In genomic region chr19:44661205-44661604, GRCh38 we compare ENCODE assay signal across 38 cellular contexts. TPM values are rescaled to one million over a fixed set of nuclear protein-coding genes. Genes with fewer than 3 reads are reported as not detected.
"Had no signal": no experiment of that assay in that cellular context is flagged by ENCODE, and none has a peak within 500 bp of the region (broad histone marks: within the 10 kb centered on the region; RNA-seq: fewer than 3 reads in every experiment).

No MANE protein-coding gene starts in this region.

- H3K4me3 Mint-ChIP-seq: activated CD4-positive, alpha-beta T cell treated with anti-CD3 and anti-CD28 coated beads, Interleukin-2, amount 10 ng/mL, durations not matched to agents 24 days and 14 days; activated CD8-positive, alpha-beta T cell treated with anti-CD3 and anti-CD28 coated beads for 36 hours; activated naive CD8-positive, alpha-beta T cell treated with anti-CD3 and anti-CD28 coated beads for 36 hours; activated T-cell treated with anti-CD3 and anti-CD28 coated beads, Interleukin-2, amount 50 U/mL, for 72 hours; activated T-helper 17 cell treated with anti-CD3 and anti-CD28 coated beads, Interleukin-2, amount 50 U/mL, for 72 hours; central memory CD8-positive, alpha-beta T cell had no signal

- H3K4me1 ChIP-seq: Peyer's patch had no signal

- H3K27me3 ChIP-seq: brain microvascular endothelial cell, cardiac muscle cell, Peyer's patch had no signal

- H3K27ac Mint-ChIP-seq: activated CD4-positive, alpha-beta T cell treated with anti-CD3 and anti-CD28 coated beads, Interleukin-2, amount 10 ng/mL, durations not matched to agents 24 days and 14 days; activated CD8-positive, alpha-beta T cell treated with anti-CD3 and anti-CD28 coated beads for 36 hours; activated naive CD8-positive, alpha-beta T cell treated with anti-CD3 and anti-CD28 coated beads for 36 hours; activated T-cell treated with anti-CD3 and anti-CD28 coated beads, Interleukin-2, amount 50 U/mL, for 72 hours; activated T-helper 17 cell treated with anti-CD3 and anti-CD28 coated beads, Interleukin-2, amount 50 U/mL, for 72 hours had no signal

- DNase-seq: activated CD4-positive, alpha-beta T cell treated with anti-CD3 and anti-CD28 coated beads, Interleukin-2, amount 10 ng/mL, durations not matched to agents 24 days and 14 days; activated CD4-positive, alpha-beta T cell treated with anti-CD3 and anti-CD28 coated beads, Interleukin-2, amount 50 U/mL, for 4 hours; activated CD4-positive, CD25-positive, alpha-beta regulatory T cell; activated CD8-positive, alpha-beta T cell treated with anti-CD3 and anti-CD28 coated beads for 36 hours; activated effector memory CD4-positive, alpha-beta T cell treated with anti-CD3 and anti-CD28 coated beads, Interleukin-2, amount 50 U/mL, for 16 hours; activated naive CD4-positive, alpha-beta T cell; activated naive CD4-positive, alpha-beta T cell treated with anti-CD3 and anti-CD28 coated beads, Interleukin-2, amount 50 U/mL, for 16 hours; activated naive CD8-positive, alpha-beta T cell treated with anti-CD3 and anti-CD28 coated beads for 36 hours; activated T-cell treated with anti-CD3 and anti-CD28 coated beads, Interleukin-2, amount 50 U/mL, for 1 hour; activated T-cell treated with anti-CD3 and anti-CD28 coated beads, Interleukin-2, amount 50 U/mL, for 72 hours; amniotic stem cell; aorta; brain microvascular endothelial cell; NCI-H1092 treated with DMSO at 0.1 percent for 48 hours; NCI-H1417; NCI-H146; NCI-H187; NCI-H2029 treated with DMSO at 0.1 percent for 48 hours; NCI-H2107; NCI-H510A; NCI-H526; NCI-H748 treated with DMSO at 0.1 percent for 48 hours; NK-92 treated with Interleukin-12 subunit alpha and Interleukin-12 subunit beta, amount 100 ng/mL, for 24 hours; PC-3; Peyer's patch; Right ventricle myocardium superior; RPMI8226; SW 1271; T-helper 1 cell; T-helper 2 cell; T-helper 9 cell; WERI-Rb-1 had no signal

- ATAC-seq: activated CD8-positive, alpha-beta T cell treated with anti-CD3 and anti-CD28 coated beads for 36 hours; activated T-cell treated with anti-CD3 and anti-CD28 coated beads, Interleukin-2, amount 50 U/mL, for 72 hours; activated T-helper 17 cell treated with anti-CD3 and anti-CD28 coated beads, Interleukin-2, amount 50 U/mL, for 72 hours; PC-3 had no signal

- H3K27me3 Mint-ChIP-seq: activated CD4-positive, alpha-beta T cell treated with anti-CD3 and anti-CD28 coated beads, Interleukin-2, amount 10 ng/mL, durations not matched to agents 24 days and 14 days; activated CD8-positive, alpha-beta T cell treated with anti-CD3 and anti-CD28 coated beads for 36 hours; activated naive CD8-positive, alpha-beta T cell treated with anti-CD3 and anti-CD28 coated beads for 36 hours; activated T-helper 17 cell treated with anti-CD3 and anti-CD28 coated beads, Interleukin-2, amount 50 U/mL, for 72 hours; central memory CD8-positive, alpha-beta T cell had no signal

- H3K27ac ChIP-seq: brain microvascular endothelial cell, cardiac muscle cell, KMS-11, Peyer's patch had no signal

- H3K4me1 Mint-ChIP-seq: activated T-helper 17 cell treated with anti-CD3 and anti-CD28 coated beads, Interleukin-2, amount 50 U/mL, for 72 hours had no signal

- H3K9ac ChIP-seq: KMS-11 had no signal

- H3K9me3 Mint-ChIP-seq: activated CD4-positive, alpha-beta T cell treated with anti-CD3 and anti-CD28 coated beads, Interleukin-2, amount 10 ng/mL, durations not matched to agents 24 days and 14 days; activated CD8-positive, alpha-beta T cell treated with anti-CD3 and anti-CD28 coated beads for 36 hours; activated naive CD8-positive, alpha-beta T cell treated with anti-CD3 and anti-CD28 coated beads for 36 hours; activated T-cell treated with anti-CD3 and anti-CD28 coated beads, Interleukin-2, amount 50 U/mL, for 72 hours; activated T-helper 17 cell treated with anti-CD3 and anti-CD28 coated beads, Interleukin-2, amount 50 U/mL, for 72 hours; central memory CD8-positive, alpha-beta T cell had no signal

- H3K9me3 ChIP-seq: Peyer's patch had no signal

- H3K4me3 ChIP-seq: cardiac muscle cell, Peyer's patch had no signal

RNA-seq across cellular contexts. Expression of gene CEACAM16, which starts 37.7 kb away (rescaled TPM):
- total RNA-seq: activated CD4-positive, alpha-beta T cell treated with anti-CD3 and anti-CD28 coated beads, Interleukin-2, amount 10 ng/mL, durations not matched to agents 24 days and 14 days; activated CD8-positive, alpha-beta memory T cell treated with anti-CD3 and anti-CD28 coated beads for 36 hours; activated CD8-positive, alpha-beta T cell treated with anti-CD3 and anti-CD28 coated beads for 36 hours; activated naive CD8-positive, alpha-beta T cell treated with anti-CD3 and anti-CD28 coated beads for 36 hours; activated T-cell treated with anti-CD3 and anti-CD28 coated beads, Interleukin-2, amount 50 U/mL, for 72 hours; activated T-helper 17 cell treated with anti-CD3 and anti-CD28 coated beads, Interleukin-2, amount 50 U/mL, for 72 hours; cardiac muscle cell; LHCN-M2; PC-3; Peyer's patch; Right ventricle myocardium superior had no signal
- polyA plus RNA-seq: aorta, cardiac muscle cell had no signal

RNA-seq across cellular contexts. Expression of gene IGSF23, which starts 47.8 kb away (rescaled TPM):
- total RNA-seq: activated CD4-positive, alpha-beta T cell treated with anti-CD3 and anti-CD28 coated beads, Interleukin-2, amount 10 ng/mL, durations not matched to agents 24 days and 14 days; activated CD8-positive, alpha-beta memory T cell treated with anti-CD3 and anti-CD28 coated beads for 36 hours; activated CD8-positive, alpha-beta T cell treated with anti-CD3 and anti-CD28 coated beads for 36 hours; activated naive CD8-positive, alpha-beta T cell treated with anti-CD3 and anti-CD28 coated beads for 36 hours; activated T-cell treated with anti-CD3 and anti-CD28 coated beads, Interleukin-2, amount 50 U/mL, for 72 hours; activated T-helper 17 cell treated with anti-CD3 and anti-CD28 coated beads, Interleukin-2, amount 50 U/mL, for 72 hours; aorta; cardiac muscle cell; LHCN-M2; PC-3; Right ventricle myocardium superior had no signal
- polyA plus RNA-seq: cardiac muscle cell had no signal
